Comparison of ENCODE assay signal across 8 cellular contexts in genomic region chr7:76162416-76163170, GRCh38. TPM values are rescaled to one million over a fixed set of nuclear protein-coding genes. Genes with fewer than 3 reads are reported as not detected.
A peak's percentile ranks its signal among the peaks of the same experiment; 100 is the strongest.
DNase-seq lines count a peak whose midpoint lies in the region; ATAC-seq and TF ChIP-seq lines count a peak whose summit lies in the region.
"Not testable (repeated sequence)": the region's sequence is repeated elsewhere in the genome, so short reads cannot be mapped to it uniquely, and the experiment has no call there.
"Had no signal": no experiment of that assay in that cellular context is flagged by ENCODE, and none has a peak within 500 bp of the region (broad histone marks: within the 10 kb centered on the region; RNA-seq: fewer than 3 reads in every experiment).

No MANE protein-coding gene starts in this region.

- TF ChIP-seq RAD21 in IMR-90 (IDR thresholded peaks at IDR 0.05; ENCODE audit: low read length): not testable (repeated sequence)

- intact Hi-C loops in Calu3 (cut with micrococcal nuclease; ENCODE audit: unreplicated experiment); IMR-90 (cut with micrococcal nuclease); esophagus muscularis mucosa (cut with DNase I): not testable (repeated sequence)

- H3K4me1 ChIP-seq in IMR-90 (ENCODE audit: control insufficient read depth, insufficient read depth, low read length): not testable (repeated sequence)
- H3K4me1 ChIP-seq in esophagus muscularis mucosa: peaks cover 0 to 12% (median 8%) of the 10 kb centered on the region in 4 donors

- not testable (repeated sequence) for H2BK20ac ChIP-seq in IMR-90 (ENCODE audit: low read depth, low read length)

- peaks cover 12% of the 10 kb centered on the region for H3K36me3 Mint-ChIP-seq in Calu3 (ENCODE audit: insufficient read depth, unreplicated experiment)
- H3K36me3 Mint-ChIP-seq in brain: not testable (repeated sequence)

- H3K79me1 ChIP-seq in IMR-90 (ENCODE audit: low read depth in 1 of 2, low read length in 2 of 2): not testable (repeated sequence)

- H3K4me2 ChIP-seq in IMR-90 (ENCODE audit: low read depth, low read length): not testable (repeated sequence)

- H2BK5ac ChIP-seq in IMR-90 (ENCODE audit: low read depth, low read length, poor library complexity, severe bottlenecking): not testable (repeated sequence)

- not testable (repeated sequence) for H3K9me3 ChIP-seq in IMR-90 (ENCODE audit: control insufficient read depth, insufficient read depth, low read length); esophagus muscularis mucosa

- not testable (repeated sequence) for H3K9me1 ChIP-seq in IMR-90 (ENCODE audit: insufficient read depth, low read length)

- WGBS in IMR-90 (ENCODE audit: extremely low coverage in 2 of 2, insufficient read length in 1 of 2), 2 experiments: 67% methylated on average over 1 of the region's 10 CpGs; no CpG with 5 or more reads in 1 of the 2 experiments
- 88% methylated on average over 10 of the region's 10 CpGs for WGBS in esophagus muscularis mucosa

- not testable (repeated sequence) for H4K5ac ChIP-seq in IMR-90 (ENCODE audit: low read depth, low read length)

- H2AFZ ChIP-seq in IMR-90 (replicated peaks; ENCODE audit: low read length, poor library complexity): not testable (repeated sequence)

- dilution Hi-C loops in IMR-90 (cut with HindIII; ENCODE audit: low sequenced_read_pairs, unreplicated experiment): not testable (repeated sequence)

- not testable (repeated sequence) for H3K4me3 ChIP-seq in IMR-90 (ENCODE audit: insufficient read depth, low read depth, low read length); esophagus muscularis mucosa

- POLR2A ChIA-PET in IMR-90 (lab: Charles Lee; ENCODE audit: unreplicated experiment): not testable (repeated sequence)

- CTCF ChIA-PET in Calu3 (lab: Charles Lee); IMR-90 (lab: Yijun Ruan, JAX): not testable (repeated sequence)

- H3K9me3 Mint-ChIP-seq in Calu3 (ENCODE audit: low read depth, unreplicated experiment); brain: not testable (repeated sequence)

- not testable (repeated sequence) for TF ChIP-seq CTCF in Calu3 (IDR thresholded peaks at IDR 0.05; ENCODE audit: unreplicated experiment); IMR-90 (conservative IDR thresholded peaks at IDR 0.05; ENCODE audit: low read depth, low read length); brain (conservative IDR thresholded peaks at IDR 0.05); esophagus muscularis mucosa (IDR thresholded peaks at IDR 0.05)

- in situ Hi-C loops in IMR-90 (cut with MboI; ENCODE audit: low sequenced_read_pairs): not testable (repeated sequence)

- H2BK120ac ChIP-seq in IMR-90 (ENCODE audit: low read depth, low read length): not testable (repeated sequence)

- DNase-seq in Calu3 (peak; percentile 16), IMR-90 (peak; percentile 64), SW480 (ENCODE audit: low spot score) (peak; percentile 75), esophagus muscularis mucosa (ENCODE audit: extremely low spot score) (peak; percentile 17), kidney tubule cell (ENCODE audit: low spot score) (peak; percentile 42), renal cortical epithelial cell (ENCODE audit: low read depth) (peak; percentile 27)

- not testable (repeated sequence) for BruUV-seq in Calu3 (replicated peaks; lab: Mats Ljungman, UMichigan); IMR-90 (replicated peaks; lab: Mats Ljungman, UMichigan)

- not testable (repeated sequence) for TF ChIP-seq EP300 in esophagus muscularis mucosa (IDR thresholded peaks at IDR 0.05)

- H3K23ac ChIP-seq in IMR-90 (ENCODE audit: low read depth, low read length): not testable (repeated sequence)

- H3K14ac ChIP-seq in IMR-90 (replicated peaks; ENCODE audit: low read depth, low read length): not testable (repeated sequence)

- H4K20me1 ChIP-seq in IMR-90 (ENCODE audit: insufficient read depth, low read length): not testable (repeated sequence)

- H2AK5ac ChIP-seq in IMR-90 (ENCODE audit: low read depth, low read length): not testable (repeated sequence)

- not testable (repeated sequence) for H3K18ac ChIP-seq in IMR-90 (ENCODE audit: low read depth, low read length)

- not testable (repeated sequence) for ATAC-seq in IMR-90 (ENCODE audit: low read depth)

- H2BK15ac ChIP-seq in IMR-90 (ENCODE audit: low read depth, low read length): not testable (repeated sequence)

- H3K4me3 Mint-ChIP-seq in Calu3 (ENCODE audit: low read depth, unreplicated experiment): not testable (repeated sequence)
- H3K4me3 Mint-ChIP-seq in brain: peak overlapping the region in 1 of 5 experiments; percentile 20

- not testable (repeated sequence) for H4K8ac ChIP-seq in IMR-90 (ENCODE audit: low read depth in 2 of 2, low read length in 2 of 2)

- H3K9ac ChIP-seq in IMR-90 (ENCODE audit: low read depth, low read length): not testable (repeated sequence)

- H3K27me3 Mint-ChIP-seq in Calu3 (ENCODE audit: unreplicated experiment): not testable (repeated sequence)
- H3K27me3 Mint-ChIP-seq in brain: peaks cover 13% of the 10 kb centered on the region

- not testable (repeated sequence) for H4K91ac ChIP-seq in IMR-90 (ENCODE audit: insufficient read depth, low read depth, low read length)

- not testable (repeated sequence) for H3K36me3 ChIP-seq in IMR-90 (ENCODE audit: control insufficient read depth, insufficient read depth, low read length); esophagus muscularis mucosa

- not testable (repeated sequence) for H3K56ac ChIP-seq in IMR-90 (ENCODE audit: extremely low read depth, insufficient read depth, low read length)

- H3K4me1 Mint-ChIP-seq in Calu3 (ENCODE audit: low read depth, unreplicated experiment): not testable (repeated sequence)
- H3K4me1 Mint-ChIP-seq in brain: peaks cover 14% of the 10 kb centered on the region

- not testable (repeated sequence) for H3K27ac ChIP-seq in IMR-90 (ENCODE audit: insufficient read depth, low read length); esophagus muscularis mucosa (replicated peaks in 1 of 4)

- not testable (repeated sequence) for H2AK9ac ChIP-seq in IMR-90 (replicated peaks; ENCODE audit: low read depth, low read length, poor library complexity)

- H3K4ac ChIP-seq in IMR-90 (ENCODE audit: low read depth, low read length): not testable (repeated sequence)

- H3K27ac Mint-ChIP-seq in Calu3 (ENCODE audit: unreplicated experiment): not testable (repeated sequence)
- peak overlapping the region in 4 of 5 experiments; percentile 5 to 68 (median 39) for H3K27ac Mint-ChIP-seq in brain

- not testable (repeated sequence) for TF ChIP-seq POLR2A in IMR-90 (IDR thresholded peaks at IDR 0.05; ENCODE audit: low read depth, low read length); esophagus muscularis mucosa (IDR thresholded peaks at IDR 0.05; ENCODE audit: low read depth)

- H3K27me3 ChIP-seq in IMR-90 (ENCODE audit: control insufficient read depth, insufficient read depth, low read length); esophagus muscularis mucosa: not testable (repeated sequence)

RNA-seq across cellular contexts. Expression of gene SRRM3, which starts 39.1 kb away (rescaled TPM):
- total RNA-seq in Calu3 (2022): 0.21 TPM in 1 of 2 replicates, not detected in the other
- 0.18 and 0.28 TPM in 2 replicates for total RNA-seq in IMR-90 (2012; rRNA removed)
- polyA plus RNA-seq in IMR-90 (2012; rRNA removed): 2.5 and 2.7 TPM in 2 replicates
- polyA plus RNA-seq in IMR-90 (2012; cell fraction: cytosol; rRNA removed): 1.6 and 3.6 TPM in 2 replicates
- polyA plus RNA-seq in IMR-90 (2012; cell fraction: nucleus; rRNA removed; ENCODE audit: low replicate concordance): 4.6 and 6.8 TPM in 2 replicates
- 20.5 TPM for polyA plus RNA-seq in brain (ENCODE audit: insufficient read depth, low read depth, low replicate concordance)
- total RNA-seq in esophagus muscularis mucosa: 1 to 10 TPM; 2.1 to 4.9 (median 2.7) TPM
- total RNA-seq in renal cortical epithelial cell: 0.30 TPM in 1 of 2 replicates, not detected in the other
- total RNA-seq: CD8-positive, alpha-beta memory T cell had no signal
- polyA plus RNA-seq: CD8-positive, alpha-beta memory T cell had no signal

Comparison
In these comparisons a context has a peak if more than half of its experiments do, and no peak if none do; other contexts are left out.
1. DNase-seq: peak in every context shown above with its lines; median percentile 75 in SW480; 64 in IMR-90; 42 in kidney tubule cell; 27 in renal cortical epithelial cell; 17 in esophagus muscularis mucosa; 16 in Calu3.